15 cellular contexts compared by ENCODE assay signal in the genomic region with DNA sequence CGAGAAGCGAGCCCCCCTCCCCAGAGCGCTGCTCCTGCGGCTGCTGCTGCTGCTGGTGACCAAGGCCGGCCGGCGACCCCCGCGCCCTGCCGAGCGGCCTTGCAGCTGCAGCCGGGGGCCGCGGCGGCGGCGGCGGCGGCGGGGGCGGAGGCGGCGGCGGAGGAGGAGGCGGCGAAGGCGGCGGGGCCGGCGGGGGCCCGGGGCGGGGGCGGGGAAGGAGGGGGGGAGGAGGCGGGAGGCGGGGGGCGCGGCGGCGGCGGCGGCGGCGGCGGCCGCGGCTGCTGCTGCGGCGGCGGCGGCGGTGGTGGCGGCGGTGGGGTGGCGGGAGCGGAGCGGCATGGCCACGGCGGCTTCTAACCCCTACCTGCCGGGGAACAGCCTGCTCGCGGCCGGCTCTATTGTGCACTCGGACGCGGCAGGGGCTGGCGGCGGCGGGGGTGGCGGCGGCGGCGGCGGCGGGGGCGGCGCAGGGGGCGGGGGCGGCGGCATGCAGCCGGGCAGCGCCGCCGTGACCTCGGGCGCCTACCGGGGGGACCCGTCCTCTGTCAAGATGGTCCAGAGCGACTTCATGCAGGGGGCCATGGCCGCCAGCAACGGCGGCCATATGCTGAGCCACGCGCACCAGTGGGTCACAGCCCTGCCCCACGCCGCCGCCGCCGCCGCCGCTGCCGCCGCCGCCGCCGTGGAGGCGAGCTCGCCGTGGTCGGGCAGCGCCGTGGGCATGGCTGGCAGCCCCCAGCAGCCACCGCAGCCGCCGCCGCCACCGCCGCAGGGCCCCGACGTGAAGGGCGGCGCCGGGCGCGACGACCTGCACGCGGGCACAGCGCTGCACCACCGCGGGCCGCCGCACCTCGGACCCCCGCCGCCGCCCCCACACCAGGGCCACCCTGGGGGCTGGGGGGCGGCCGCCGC. TPM values are rescaled to one million over a fixed set of nuclear protein-coding genes. Genes with fewer than 3 reads are reported as not detected.
DNase-seq lines count a peak whose midpoint lies in the region; ATAC-seq and TF ChIP-seq lines count a peak whose summit lies in the region.
"Had no signal": no experiment of that assay in that cellular context is flagged by ENCODE, and none has a peak within 500 bp of the region (broad histone marks: within the 10 kb centered on the region; RNA-seq: fewer than 3 reads in every experiment).

No MANE protein-coding gene starts in this region.

- H3F3A ChIP-seq in neural progenitor cell (ENCODE audit: low read depth), result peaks cover 64% of the 10 kb centered on the region

- H3K4me3 Mint-ChIP-seq in neural progenitor cell, result peak overlapping the region; percentile 70
- H3K4me3 Mint-ChIP-seq in activated T-helper 2 cell treated with anti-CD3 and anti-CD28 coated beads, Interferon-gamma antibody, Interleukin-2, Interleukin-4, amounts not matched to agents 10 μg/mL and 5 μg/mL and 100 μg/mL, durations not matched to agents 14 hours and 24 hours and 36 hours (ENCODE audit: low read depth), result no peak overlapping the region
- no peak overlapping the region for H3K4me3 Mint-ChIP-seq in CD8-positive, alpha-beta memory T cell

- no peaks in the 10 kb centered on the region for H3K9me3 Mint-ChIP-seq in neural progenitor cell
- no peaks in the 10 kb centered on the region for H3K9me3 Mint-ChIP-seq in activated T-helper 2 cell treated with anti-CD3 and anti-CD28 coated beads, Interferon-gamma antibody, Interleukin-2, Interleukin-4, amounts not matched to agents 10 μg/mL and 5 μg/mL and 100 μg/mL, durations not matched to agents 14 hours and 24 hours and 36 hours
- H3K9me3 Mint-ChIP-seq in CD8-positive, alpha-beta memory T cell, result peaks cover 9 to 34% (median 30%) of the 10 kb centered on the region in 5 donors

- ATAC-seq in GM19023 (IDR thresholded peaks at IDR 0.05; ENCODE audit: unreplicated experiment), result no peak
- ATAC-seq: body of pancreas had no signal

- peaks cover 32% of the 10 kb centered on the region for H3K4me1 Mint-ChIP-seq in neural progenitor cell
- H3K4me1 Mint-ChIP-seq in activated T-helper 2 cell treated with anti-CD3 and anti-CD28 coated beads, Interferon-gamma antibody, Interleukin-2, Interleukin-4, amounts not matched to agents 10 μg/mL and 5 μg/mL and 100 μg/mL, durations not matched to agents 14 hours and 24 hours and 36 hours (ENCODE audit: low read depth), result peaks cover 22% of the 10 kb centered on the region
- peaks cover 40 to 52% (median 43%) of the 10 kb centered on the region in 3 donors for H3K4me1 Mint-ChIP-seq in CD8-positive, alpha-beta memory T cell

- intact Hi-C loops in activated T-helper 2 cell treated with anti-CD3 and anti-CD28 coated beads, Interferon-gamma antibody, Interleukin-2, Interleukin-4, amounts not matched to agents 10 μg/mL and 5 μg/mL and 100 μg/mL, durations not matched to agents 14 hours and 24 hours and 36 hours (cut with micrococcal nuclease), result no loop called here

- H3K27me3 Mint-ChIP-seq in neural progenitor cell (ENCODE audit: insufficient read depth, low read depth), result peaks cover 40% of the 10 kb centered on the region
- H3K27me3 Mint-ChIP-seq in activated T-helper 2 cell treated with anti-CD3 and anti-CD28 coated beads, Interferon-gamma antibody, Interleukin-2, Interleukin-4, amounts not matched to agents 10 μg/mL and 5 μg/mL and 100 μg/mL, durations not matched to agents 14 hours and 24 hours and 36 hours (ENCODE audit: low read depth), result peaks cover 76% of the 10 kb centered on the region
- peaks cover 69 to 76% of the 10 kb centered on the region in 2 donors for H3K27me3 Mint-ChIP-seq in CD8-positive, alpha-beta memory T cell

- no peak for TF ChIP-seq CTCF in neural progenitor cell (IDR thresholded peaks at IDR 0.05)

- CTCF ChIA-PET in CD8-positive, alpha-beta memory T cell (lab: Charles Lee), result no interaction called here

- H3K27ac Mint-ChIP-seq in neural progenitor cell, result no peak overlapping the region
- no peak overlapping the region for H3K27ac Mint-ChIP-seq in activated T-helper 2 cell treated with anti-CD3 and anti-CD28 coated beads, Interferon-gamma antibody, Interleukin-2, Interleukin-4, amounts not matched to agents 10 μg/mL and 5 μg/mL and 100 μg/mL, durations not matched to agents 14 hours and 24 hours and 36 hours
- H3K27ac Mint-ChIP-seq in CD8-positive, alpha-beta memory T cell, result no peak overlapping the region
- H3K27ac Mint-ChIP-seq: CD4-positive, CD25-positive, alpha-beta regulatory T cell had no signal

- WGBS in ectodermal cell, 2 experiments, result 1% methylated on average over 114 to 121 of the region's 139 CpGs

- no peak overlapping the region for H3K27ac ChIP-seq in ACC112 (ENCODE audit: low read depth, low read length)
- no peak overlapping the region for H3K27ac ChIP-seq in ectodermal cell (ENCODE audit: insufficient read depth, low read depth, low read length, poor library complexity, severe bottlenecking)
- H3K27ac ChIP-seq in neural progenitor cell, result no peak overlapping the region
- H3K27ac ChIP-seq in CD8-positive, alpha-beta memory T cell (ENCODE audit: low read depth, low read length), result no peak overlapping the region
- H3K27ac ChIP-seq: body of pancreas, parathyroid adenoma had no signal

- POLR2A ChIA-PET in CD8-positive, alpha-beta memory T cell (lab: Charles Lee), result no interaction called here

- DNase-seq in HAP-1 (ENCODE audit: low spot score in 2 of 2) (peak in 1 of 2 experiments; percentile 49), neural progenitor cell (ENCODE audit: low spot score) (peak; percentile 71), HUDEP-2 (lab: John Stamatoyannopoulos, UW; ENCODE audit: unreplicated experiment in 76 of 76) (no peak)
- no peak for DNase-seq in activated T-helper 2 cell treated with anti-CD3 and anti-CD28 coated beads, Interferon-gamma antibody, Interleukin-2, Interleukin-4, amounts not matched to agents 10 μg/mL and 5 μg/mL and 100 μg/mL, durations not matched to agents 14 hours and 24 hours and 36 hours (ENCODE audit: low spot score)
- no peak for DNase-seq in CD8-positive, alpha-beta memory T cell
- DNase-seq: body of pancreas; CD4-positive, CD25-positive, alpha-beta regulatory T cell; NCI-H1436 treated with DMSO at 0.1 percent for 48 hours; SIG-M5 had no signal

- in situ Hi-C loops in HAP-1 (cut with MboI; ENCODE audit: low sequenced_read_pairs), result loop anchor here (10.0 to 25.0 kb wide), 2 partner anchors 209 to 482 kb away; partner anchors contain the start of genes C2orf49 and TGFBRAP1

- H3K4me3 ChIP-seq in ACC112 (ENCODE audit: low read depth, low read length) (peak overlapping the region; percentile 74; the same call in 1 of the 2 replicates), HAP-1 (peak overlapping the region; percentile 69), ectodermal cell (ENCODE audit: insufficient read depth, low read depth, low read length) (peak overlapping the region; percentile 28), neural progenitor cell (peak overlapping the region; percentile 84)
- no peak overlapping the region for H3K4me3 ChIP-seq in CD8-positive, alpha-beta memory T cell (ENCODE audit: low read length)
- H3K4me3 ChIP-seq: body of pancreas had no signal

- H3K9ac ChIP-seq in neural progenitor cell, result no peak overlapping the region
- H3K9ac ChIP-seq: parathyroid adenoma had no signal

- peaks cover 28% of the 10 kb centered on the region for H3K36me3 Mint-ChIP-seq in neural progenitor cell
- peaks cover 7% of the 10 kb centered on the region for H3K36me3 Mint-ChIP-seq in activated T-helper 2 cell treated with anti-CD3 and anti-CD28 coated beads, Interferon-gamma antibody, Interleukin-2, Interleukin-4, amounts not matched to agents 10 μg/mL and 5 μg/mL and 100 μg/mL, durations not matched to agents 14 hours and 24 hours and 36 hours (ENCODE audit: low read depth)
- H3K36me3 Mint-ChIP-seq in CD8-positive, alpha-beta memory T cell, result peaks cover 0 to 8% (median 0%) of the 10 kb centered on the region in 3 donors
- H3K36me3 Mint-ChIP-seq: CD4-positive, CD25-positive, alpha-beta regulatory T cell had no signal

- no peaks in the 10 kb centered on the region for H3K4me1 ChIP-seq in ACC112 (ENCODE audit: control insufficient read depth, insufficient read depth, low read length, unreplicated experiment)
- H3K4me1 ChIP-seq in HAP-1, result peaks cover 15% of the 10 kb centered on the region
- peaks cover 22% of the 10 kb centered on the region for H3K4me1 ChIP-seq in ectodermal cell (ENCODE audit: control insufficient read depth, insufficient read depth, low read length)
- H3K4me1 ChIP-seq in neural progenitor cell, result peaks cover 25% of the 10 kb centered on the region
- peaks cover 17% of the 10 kb centered on the region for H3K4me1 ChIP-seq in CD8-positive, alpha-beta memory T cell (ENCODE audit: insufficient read depth, low read length)
- H3K4me1 ChIP-seq: parathyroid adenoma had no signal

- H3K27me3 ChIP-seq in ACC112 (ENCODE audit: insufficient read depth, low read length) (peaks cover 81% of the 10 kb centered on the region), HAP-1 (ENCODE audit: low read depth) (no peaks in the 10 kb centered on the region), ectodermal cell (ENCODE audit: control insufficient read depth, insufficient read depth, low read length, poor library complexity, severe bottlenecking) (peaks cover 94% of the 10 kb centered on the region), neural progenitor cell (peaks cover 97% of the 10 kb centered on the region)
- H3K27me3 ChIP-seq in CD8-positive, alpha-beta memory T cell (ENCODE audit: insufficient read depth, low read length, poor library complexity, severe bottlenecking), result peaks cover 55% of the 10 kb centered on the region

- H3K4me2 ChIP-seq in neural progenitor cell, result peak overlapping the region; percentile 87

- H3K79me2 ChIP-seq in ACC112 (ENCODE audit: control insufficient read depth, insufficient read depth, low read length, unreplicated experiment) (no peaks in the 10 kb centered on the region), neural progenitor cell (ENCODE audit: low read depth) (no peaks in the 10 kb centered on the region)
- H3K79me2 ChIP-seq: parathyroid adenoma had no signal

- H3K36me3 ChIP-seq in ACC112 (ENCODE audit: insufficient read depth, low read length), result no peaks in the 10 kb centered on the region
- H3K36me3 ChIP-seq in HAP-1 (replicated peaks), result peaks cover 5% of the 10 kb centered on the region; the same call in 1 of the 2 replicates
- no peaks in the 10 kb centered on the region for H3K36me3 ChIP-seq in ectodermal cell (ENCODE audit: control insufficient read depth, insufficient read depth, low read length)
- no peaks in the 10 kb centered on the region for H3K36me3 ChIP-seq in neural progenitor cell
- H3K36me3 ChIP-seq in CD8-positive, alpha-beta memory T cell (ENCODE audit: insufficient read depth, low read length), result no peaks in the 10 kb centered on the region

- H2AFZ ChIP-seq in ACC112 (ENCODE audit: low read length, unreplicated experiment), result no peak overlapping the region
- H2AFZ ChIP-seq in neural progenitor cell (replicated peaks), result peak overlapping the region; percentile 7
- H2AFZ ChIP-seq: parathyroid adenoma had no signal

- H4K20me1 ChIP-seq in neural progenitor cell (ENCODE audit: low read depth), result peaks cover 68% of the 10 kb centered on the region

- no peaks in the 10 kb centered on the region for H3K9me3 ChIP-seq in HAP-1
- H3K9me3 ChIP-seq in ectodermal cell (ENCODE audit: control insufficient read depth, low read length), result no peaks in the 10 kb centered on the region
- H3K9me3 ChIP-seq in neural progenitor cell (ENCODE audit: low read depth), result no peaks in the 10 kb centered on the region
- H3K9me3 ChIP-seq in CD8-positive, alpha-beta memory T cell (ENCODE audit: low read length), result no peaks in the 10 kb centered on the region
- H3K9me3 ChIP-seq: body of pancreas had no signal

RNA-seq across cellular contexts. Expression of gene POU3F3, which starts 1.5 kb away (rescaled TPM):
- polyA plus RNA-seq in ectodermal cell (2013, experiment 1 of 4), result 1.7 TPM
- 1.3 TPM for polyA plus RNA-seq in ectodermal cell (2013, experiment 2 of 4)
- 2.8 TPM for polyA plus RNA-seq in ectodermal cell (2013, experiment 3 of 4)
- 3.7 TPM for polyA plus RNA-seq in ectodermal cell (2013, experiment 4 of 4)
- 0.25 TPM in 1 of 2 replicates, not detected in the other for total RNA-seq in neural progenitor cell (ENCODE audit: low replicate concordance)
- total RNA-seq in activated T-helper 2 cell treated with anti-CD3 and anti-CD28 coated beads, Interferon-gamma antibody, Interleukin-2, Interleukin-4, amounts not matched to agents 10 μg/mL and 5 μg/mL and 100 μg/mL, durations not matched to agents 14 hours and 24 hours and 36 hours, result not detected in 2 replicates
- not detected for total RNA-seq in CD8-positive, alpha-beta memory T cell
- not detected for polyA plus RNA-seq in CD8-positive, alpha-beta memory T cell
- total RNA-seq: body of pancreas; CD4-positive, CD25-positive, alpha-beta regulatory T cell; lung microvascular endothelial cell had no signal
- polyA plus RNA-seq: CD4-positive, CD25-positive, alpha-beta regulatory T cell; IgD-negative memory B cell had no signal
